ENCODE assay signal across 31 cellular contexts in the genomic region with DNA sequence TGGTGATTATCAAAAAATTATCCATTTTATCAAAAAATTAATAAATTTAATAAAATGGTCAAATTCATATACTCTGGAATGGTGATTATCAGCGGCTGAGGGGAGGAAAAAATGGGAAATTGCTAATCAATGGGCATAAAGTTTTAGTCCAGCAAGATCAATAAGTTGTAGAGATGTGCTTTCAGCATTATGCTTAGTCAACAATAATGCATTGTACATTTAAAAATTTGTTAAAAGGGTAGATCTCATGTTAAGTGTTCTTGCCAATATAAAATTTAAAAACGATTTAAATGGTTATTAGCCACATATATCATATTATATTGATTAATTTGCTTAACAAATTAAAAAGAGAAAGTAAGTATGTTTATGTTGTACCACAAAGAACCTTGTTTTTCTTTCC. TPM values are rescaled to one million over a fixed set of nuclear protein-coding genes. Genes with fewer than 3 reads are reported as not detected.
"Had no signal": no experiment of that assay in that cellular context is flagged by ENCODE, and none has a peak within 500 bp of the region (broad histone marks: within the 10 kb centered on the region; RNA-seq: fewer than 3 reads in every experiment).

No MANE protein-coding gene starts in this region.

- H3K9ac ChIP-seq: neural progenitor cell, parathyroid adenoma had no signal

- ATAC-seq: natural killer cell; psoas muscle; right cardiac atrium; sciatic nerve; stimulated activated memory B cell treated with anti-CD40 and anti-IgM and Interleukin-4, amounts not matched to agents 10 μg/mL and 1 μg/mL and 100 μg/mL, for 72 hours; stimulated activated naive CD8-positive, alpha-beta T cell treated with anti-CD3 and anti-CD28 coated beads, Interleukin-15, amount 100 ng/mL, for 72 hours; stimulated activated naive CD8-positive, alpha-beta T cell treated with anti-CD3 and anti-CD28 coated beads, Interleukin-15, Interleukin-2, amounts not matched to agents 100 U/mL and 50 U/mL, for 24 hours; upper lobe of right lung had no signal

- H3K79me2 ChIP-seq: parathyroid adenoma had no signal

- H3K27me3 ChIP-seq: neural progenitor cell, ovary, suprapubic skin, testis, tibial artery, transverse colon, upper lobe of right lung, uterus had no signal

- H3K4me1 ChIP-seq: parathyroid adenoma, psoas muscle, spleen, suprapubic skin, testis, tibial artery, transverse colon, upper lobe of right lung, uterus had no signal

- DNase-seq: natural killer cell; occipital lobe; ovary; posterior cingulate gyrus; psoas muscle; right cardiac atrium; spleen; stimulated activated CD4-positive, alpha-beta T cell treated with anti-CD3 and anti-CD28 coated beads, Interleukin-12 subunit alpha, Interleukin-12 subunit beta, amount 100 ng/mL, for 4 hours; stimulated activated CD4-positive, alpha-beta T cell treated with anti-CD3 and anti-CD28 coated beads, Interleukin-1b, Interleukin-23, amount 100 ng/mL, for 48 hours; stimulated activated CD4-positive, alpha-beta T cell treated with anti-CD3 and anti-CD28 coated beads, Interleukin-4, amount 100 ng/mL, for 1 hour; stimulated activated CD4-positive, alpha-beta T cell treated with anti-CD3 and anti-CD28 coated beads, Interleukin-4, amount 100 ng/mL, for 4 hours; stimulated activated CD8-positive, alpha-beta memory T cell treated with anti-CD3 and anti-CD28 coated beads, Interleukin-4, amount 100 ng/mL, for 48 hours; stimulated activated naive CD4-positive, alpha-beta T cell; stimulated activated naive CD8-positive, alpha-beta T cell treated with anti-CD3 and anti-CD28 coated beads, Interleukin-15, amount 100 ng/mL, for 72 hours; stimulated activated naive CD8-positive, alpha-beta T cell treated with anti-CD3 and anti-CD28 coated beads, Interleukin-15, Interleukin-2, amounts not matched to agents 100 U/mL and 50 U/mL, for 24 hours; substantia nigra; testis; tibial artery; transverse colon; upper lobe of right lung; uterus had no signal

- H3K36me3 ChIP-seq: neural progenitor cell, ovary, spleen, suprapubic skin, tibial artery, transverse colon, upper lobe of right lung, uterus had no signal

- H3K4me2 ChIP-seq: neural progenitor cell, smooth muscle cell had no signal

- H3K27ac ChIP-seq: neural progenitor cell, ovary, parathyroid adenoma, psoas muscle, skin epidermis, spleen, suprapubic skin, testis, tibial artery, transverse colon, upper lobe of right lung, uterus had no signal

- H2AFZ ChIP-seq: neural progenitor cell, parathyroid adenoma had no signal

- H3K9me3 ChIP-seq: ovary, psoas muscle, spleen, suprapubic skin, testis, tibial artery, transverse colon, upper lobe of right lung, uterus had no signal

- H3K4me3 ChIP-seq: neural progenitor cell, ovary, psoas muscle, skin epidermis, smooth muscle cell, spleen, suprapubic skin, testis, tibial artery, transverse colon, upper lobe of right lung, uterus had no signal

RNA-seq across cellular contexts. Expression of a gene that starts 56.6 kb away (rescaled TPM):
- total RNA-seq: natural killer cell, osteoblast, renal cortical epithelial cell, right cardiac atrium, spleen, suprapubic skin, upper lobe of right lung had no signal
- polyA plus RNA-seq: neural cell, ovary, right cardiac atrium, spleen had no signal
